In genomic region chr16:1354815-1355214, GRCh38 we compare ENCODE assay signal across 20 cellular contexts. TPM values are rescaled to one million over a fixed set of nuclear protein-coding genes. Genes with fewer than 3 reads are reported as not detected.
DNase-seq lines count a peak whose midpoint lies in the region; TF ChIP-seq lines count a peak whose summit lies in the region.
"Had no signal": no experiment of that assay in that cellular context is flagged by ENCODE, and none has a peak within 500 bp of the region (broad histone marks: within the 10 kb centered on the region; RNA-seq: fewer than 3 reads in every experiment).

No MANE protein-coding gene starts in this region.

- no peaks in the 10 kb centered on the region for H3K9me3 ChIP-seq in neural progenitor cell (ENCODE audit: low read depth)
- H3K9me3 ChIP-seq: BE2C had no signal

- no peaks in the 10 kb centered on the region for H3F3A ChIP-seq in neural progenitor cell (ENCODE audit: low read depth)

- no peak overlapping the region for H3K4me3 ChIP-seq in neural progenitor cell

- H2AFZ ChIP-seq in neural progenitor cell (replicated peaks), result no peak overlapping the region

- H3K27me3 Mint-ChIP-seq in T-helper 2 cell treated with Interferon-gamma antibody and Interleukin-4, amounts not matched to agents 5 μg/mL and 100 μg/mL, for 36 hours (ENCODE audit: low read depth), result no peaks in the 10 kb centered on the region
- no peaks in the 10 kb centered on the region for H3K27me3 Mint-ChIP-seq in IgD-negative memory B cell
- H3K27me3 Mint-ChIP-seq in brain, result peaks cover 11% of the 10 kb centered on the region
- H3K27me3 Mint-ChIP-seq in neural progenitor cell (ENCODE audit: insufficient read depth, low read depth), result peaks cover 14% of the 10 kb centered on the region

- H3K4me1 Mint-ChIP-seq in T-helper 2 cell treated with Interferon-gamma antibody and Interleukin-4, amounts not matched to agents 5 μg/mL and 100 μg/mL, for 36 hours (ENCODE audit: low read depth), result peaks cover 23% of the 10 kb centered on the region
- H3K4me1 Mint-ChIP-seq in IgD-negative memory B cell, result peaks cover 17 to 28% (median 19%) of the 10 kb centered on the region in 3 donors
- H3K4me1 Mint-ChIP-seq in brain, result peaks cover 27% of the 10 kb centered on the region
- H3K4me1 Mint-ChIP-seq in neural progenitor cell, result peaks cover 21% of the 10 kb centered on the region

- no peaks in the 10 kb centered on the region for H3K4me1 ChIP-seq in neural progenitor cell
- H3K4me1 ChIP-seq: BE2C had no signal

- no peaks in the 10 kb centered on the region for H3K36me3 Mint-ChIP-seq in T-helper 2 cell treated with Interferon-gamma antibody and Interleukin-4, amounts not matched to agents 5 μg/mL and 100 μg/mL, for 36 hours (ENCODE audit: low read depth)
- H3K36me3 Mint-ChIP-seq in IgD-negative memory B cell, result no peaks in the 10 kb centered on the region
- peaks cover 5% of the 10 kb centered on the region for H3K36me3 Mint-ChIP-seq in brain
- peaks cover 5% of the 10 kb centered on the region for H3K36me3 Mint-ChIP-seq in neural progenitor cell

- no peak overlapping the region for H3K27ac ChIP-seq in neural progenitor cell
- H3K27ac ChIP-seq: 22Rv1, RWPE1 had no signal

- H3K9ac ChIP-seq in neural progenitor cell, result no peak overlapping the region

- H3K4me3 Mint-ChIP-seq in T-helper 2 cell treated with Interferon-gamma antibody and Interleukin-4, amounts not matched to agents 5 μg/mL and 100 μg/mL, for 36 hours, result no peak overlapping the region
- H3K4me3 Mint-ChIP-seq in IgD-negative memory B cell (peak overlapping the region in 1 of 4 donors; percentile 95), brain (peak overlapping the region; percentile 25 to 67 (median 59)), neural progenitor cell (peak overlapping the region; percentile 67)

- peaks cover 24% of the 10 kb centered on the region for H4K20me1 ChIP-seq in neural progenitor cell (ENCODE audit: low read depth)

- H3K27me3 ChIP-seq in neural progenitor cell, result no peaks in the 10 kb centered on the region
- H3K27me3 ChIP-seq: BE2C had no signal

- no peak overlapping the region for H3K4me2 ChIP-seq in neural progenitor cell

- H3K9me3 Mint-ChIP-seq in T-helper 2 cell treated with Interferon-gamma antibody and Interleukin-4, amounts not matched to agents 5 μg/mL and 100 μg/mL, for 36 hours, result no peaks in the 10 kb centered on the region
- H3K9me3 Mint-ChIP-seq in IgD-negative memory B cell, result no peaks in the 10 kb centered on the region
- H3K9me3 Mint-ChIP-seq in brain, result peaks cover 0 to 5% (median 0%) of the 10 kb centered on the region in 5 experiments
- peaks cover 6% of the 10 kb centered on the region for H3K9me3 Mint-ChIP-seq in neural progenitor cell

- DNase-seq in T-helper 2 cell treated with Interferon-gamma antibody and Interleukin-4, amounts not matched to agents 5 μg/mL and 100 μg/mL, for 36 hours (ENCODE audit: low spot score), result no peak
- no peak for DNase-seq in T-helper 2 cell
- DNase-seq in neural progenitor cell (ENCODE audit: low spot score), result no peak
- no peak for DNase-seq in hippocampal formation (lab: John Stamatoyannopoulos, UW)
- DNase-seq in C1 segment of cervical spinal cord (lab: John Stamatoyannopoulos, UW), result no peak
- DNase-seq in COLO668 (lab: John Stamatoyannopoulos, UW; ENCODE audit: unreplicated experiment), result no peak
- DNase-seq: BE2C, DMS 273 treated with DMSO at 0.1 percent for 48 hours, GF-D8, GOT3, KBM-7, NCI-H1436, NCI-H2029 treated with DMSO at 0.1 percent for 48 hours, NCI-H510A, NCI-H82, PC-3 had no signal

- H3K27ac Mint-ChIP-seq in T-helper 2 cell treated with Interferon-gamma antibody and Interleukin-4, amounts not matched to agents 5 μg/mL and 100 μg/mL, for 36 hours, result peak overlapping the region; percentile 11
- H3K27ac Mint-ChIP-seq in IgD-negative memory B cell (peak overlapping the region in 2 of 3 donors; percentile 62 to 96), brain (no peak overlapping the region), neural progenitor cell (no peak overlapping the region)

- peaks cover 50% of the 10 kb centered on the region for H3K79me2 ChIP-seq in neural progenitor cell (ENCODE audit: low read depth)

- no peak for TF ChIP-seq CTCF in brain (conservative IDR thresholded peaks at IDR 0.05)
- TF ChIP-seq CTCF in neural progenitor cell (IDR thresholded peaks at IDR 0.05), result no peak

- H3K36me3 ChIP-seq in neural progenitor cell, result no peaks in the 10 kb centered on the region

RNA-seq across cellular contexts. Expression of gene GNPTG, which starts 3.1 kb away (rescaled TPM):
- polyA plus RNA-seq in IgD-negative memory B cell (55.9 TPM), brain (ENCODE audit: insufficient read depth, low read depth, low replicate concordance) (82.2 TPM)
- 11.8 and 22.7 TPM in 2 replicates for total RNA-seq in neural progenitor cell (ENCODE audit: low replicate concordance)

RNA-seq across cellular contexts. Expression of gene TSR3, which starts 3.1 kb away (rescaled TPM):
- 116 TPM for polyA plus RNA-seq in IgD-negative memory B cell
- polyA plus RNA-seq in brain (ENCODE audit: insufficient read depth, low read depth, low replicate concordance), result 81.3 TPM
- total RNA-seq in neural progenitor cell (ENCODE audit: low replicate concordance), result 22.4 and 60.6 TPM in 2 replicates

RNA-seq across cellular contexts. Expression of gene BAIAP3, which starts 21.4 kb away (rescaled TPM):
- 26.0 TPM for polyA plus RNA-seq in IgD-negative memory B cell
- 42.8 TPM for polyA plus RNA-seq in brain (ENCODE audit: insufficient read depth, low read depth, low replicate concordance)
- total RNA-seq in neural progenitor cell (ENCODE audit: low replicate concordance), result 0.34 and 4.0 TPM in 2 replicates

RNA-seq across cellular contexts. Expression of gene UBE2I, which starts 45.4 kb away (rescaled TPM):
- polyA plus RNA-seq in IgD-negative memory B cell, result 165 TPM
- polyA plus RNA-seq in brain (ENCODE audit: insufficient read depth, low read depth, low replicate concordance), result 240 TPM
- 184 and 239 TPM in 2 replicates for total RNA-seq in neural progenitor cell (ENCODE audit: low replicate concordance)

RNA-seq across cellular contexts. Expression of gene UNKL, which starts 59.7 kb away (rescaled TPM):
- polyA plus RNA-seq in IgD-negative memory B cell (9.2 TPM), brain (ENCODE audit: insufficient read depth, low read depth, low replicate concordance) (13.3 TPM)
- total RNA-seq in neural progenitor cell (ENCODE audit: low replicate concordance), result 6.1 and 25.4 TPM in 2 replicates

Comparison
In these comparisons a context has a peak if more than half of its experiments do, and no peak if none do; other contexts are left out.
1. H3K27ac Mint-ChIP-seq: peak in T-helper 2 cell treated with Interferon-gamma antibody and Interleukin-4, amounts not matched to agents 5 μg/mL and 100 μg/mL, for 36 hours (single experiment) and IgD-negative memory B cell (2 of 3); none in brain (0 of 5) and neural progenitor cell (single experiment).